ENCODE assay signal across 10 cellular contexts in genomic region chr3:194984624-194985023, GRCh38.
DNase-seq lines count a peak whose midpoint lies in the region; TF ChIP-seq lines count a peak whose summit lies in the region.
"Had no signal": no experiment of that assay in that cellular context is flagged by ENCODE, and none has a peak within 500 bp of the region (broad histone marks: within the 10 kb centered on the region; RNA-seq: fewer than 3 reads in every experiment).

No MANE protein-coding gene starts in this region.

- no peak overlapping the region for H3K27ac ChIP-seq in muscle layer of duodenum (ENCODE audit: low read length)
- H3K27ac ChIP-seq in testis = no peak overlapping the region

- H3K27me3 ChIP-seq in muscle layer of duodenum (ENCODE audit: low read depth, low read length) (no peaks in the 10 kb centered on the region), testis (no peaks in the 10 kb centered on the region)

- intact Hi-C loops in testis (cut with DNase I; ENCODE audit: low total_unique reads) = no loop called here

- TF ChIP-seq CTCF in LNCaP clone FGC (IDR thresholded peaks at IDR 0.05; ENCODE audit: control insufficient read depth, extremely low read depth, insufficient read depth) = no peak
- no peak for TF ChIP-seq CTCF in epithelial cell of proximal tubule (conservative IDR thresholded peaks at IDR 0.05; ENCODE audit: low read depth, low read length)
- no peak for TF ChIP-seq CTCF in testis (IDR thresholded peaks at IDR 0.05)

- 27 to 50% methylated on average over 7 to 9 of the region's 9 CpGs for WGBS in testis, 2 donors

- no peaks in the 10 kb centered on the region for H3K36me3 ChIP-seq in muscle layer of duodenum (ENCODE audit: control insufficient read depth in 1 of 2, insufficient read depth in 2 of 2, low read length in 2 of 2)
- no peaks in the 10 kb centered on the region for H3K36me3 ChIP-seq in testis (ENCODE audit: low read depth, missing control alignments)

- no peak for TF ChIP-seq POLR2A in testis (IDR thresholded peaks at IDR 0.05)

- peak overlapping the region; percentile 24 for H3K4me3 ChIP-seq in LNCaP clone FGC (ENCODE audit: low read depth, low read length)
- peak overlapping the region; percentile 19 for H3K4me3 ChIP-seq in epithelial cell of proximal tubule (ENCODE audit: low read depth, low read length)
- peak overlapping the region; percentile 33 to 39 for H3K4me3 ChIP-seq in muscle layer of duodenum (ENCODE audit: low read depth in 1 of 2, low read length in 2 of 2)
- H3K4me3 ChIP-seq in testis = peak overlapping the region; percentile 17 to 54

- H3K9me3 ChIP-seq in muscle layer of duodenum (ENCODE audit: control insufficient read depth in 1 of 2, low read length in 2 of 2) (peaks cover 0 to 5% of the 10 kb centered on the region in 2 donors), testis (no peaks in the 10 kb centered on the region)

- peaks cover 0 to 9% of the 10 kb centered on the region in 2 donors for H3K4me1 ChIP-seq in muscle layer of duodenum (ENCODE audit: control insufficient read depth in 1 of 2, insufficient read depth in 2 of 2, low read length in 2 of 2)
- peaks cover 7% of the 10 kb centered on the region for H3K4me1 ChIP-seq in testis

- DNase-seq in LNCaP clone FGC (ENCODE audit: low read depth) = no peak
- no peak for DNase-seq in epithelial cell of proximal tubule (ENCODE audit: low read depth)
- no peak for DNase-seq in testis
- no peak for DNase-seq in stimulated activated CD8-positive, alpha-beta memory T cell treated with anti-CD3 and anti-CD28 coated beads, Interleukin-4, amount 100 ng/mL, for 48 hours
- DNase-seq in DMS153 (lab: John Stamatoyannopoulos, UW) = no peak
- no peak for DNase-seq in activated effector memory CD4-positive, alpha-beta T cell treated with Interleukin-2 at 50 U/mL for 16 hours
- DNase-seq: activated effector memory CD4-positive, alpha-beta T cell treated with anti-CD3 and anti-CD28 coated beads, Interleukin-2, amount 50 U/mL, for 16 hours; KG1; stimulated activated naive CD8-positive, alpha-beta T cell treated with anti-CD3 and anti-CD28 coated beads, Interleukin-15, Interleukin-2, amounts not matched to agents 100 U/mL and 50 U/mL, for 24 hours had no signal
